1 cellular context compared by ENCODE assay signal in the genomic region with DNA sequence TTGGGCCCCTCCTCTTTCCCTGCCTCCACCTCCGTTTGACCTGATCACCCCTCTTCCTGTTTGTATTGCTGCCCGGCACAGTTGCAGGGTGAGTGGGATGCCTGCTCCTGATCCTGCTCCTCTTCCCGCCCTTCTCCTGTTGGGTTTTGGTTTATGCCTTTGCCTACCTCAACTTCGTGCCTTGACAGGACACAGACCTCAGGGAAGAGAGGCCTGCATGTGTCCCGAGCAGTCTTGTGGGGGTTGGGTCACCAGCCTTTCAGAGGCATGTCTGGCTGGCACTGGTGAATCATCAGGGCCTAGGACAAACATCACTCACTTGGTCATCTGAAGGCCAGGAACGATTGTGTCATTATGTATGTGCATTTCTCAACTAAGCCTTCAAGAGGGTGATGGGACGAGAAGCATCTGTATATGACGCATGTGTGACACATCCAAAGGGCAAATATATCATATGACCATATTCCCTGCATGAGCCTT.
A peak's percentile ranks its signal among the peaks of the same experiment; 100 is the strongest.
TF ChIP-seq lines count a peak whose summit lies in the region.

No MANE protein-coding gene starts in this region.

TF ChIP-seq in SK-N-SH, 30 proteins besides CTCF, POLR2A, EP300 and RAD21 (continued from another document):
- TF ChIP-seq, protein P1, sequence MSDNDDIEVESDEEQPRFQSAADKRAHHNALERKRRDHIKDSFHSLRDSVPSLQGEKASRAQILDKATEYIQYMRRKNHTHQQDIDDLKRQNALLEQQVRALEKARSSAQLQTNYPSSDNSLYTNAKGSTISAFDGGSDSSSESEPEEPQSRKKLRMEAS (IDR thresholded peaks at IDR 0.05; ENCODE audit: low read depth) = peak; percentile 64
- TF ChIP-seq ELF1 (IDR thresholded peaks at IDR 0.05) = no peak
